Comparison of ENCODE assay signal across 31 cellular contexts in genomic region chr10:93473161-93473560, GRCh38. TPM values are rescaled to one million over a fixed set of nuclear protein-coding genes. Genes with fewer than 3 reads are reported as not detected.
DNase-seq lines count a peak whose midpoint lies in the region; ATAC-seq and TF ChIP-seq lines count a peak whose summit lies in the region.
"Had no signal": no experiment of that assay in that cellular context is flagged by ENCODE, and none has a peak within 500 bp of the region (broad histone marks: within the 10 kb centered on the region; RNA-seq: fewer than 3 reads in every experiment).

No MANE protein-coding gene starts in this region.

- no peak for ATAC-seq in lower lobe of right lung
- ATAC-seq in HG03378 (IDR thresholded peaks at IDR 0.05; ENCODE audit: unreplicated experiment) = no peak
- ATAC-seq: activated T-cell treated with anti-CD3 and anti-CD28 coated beads, Interleukin-2, amount 50 U/mL, for 72 hours; GM12878 had no signal

- H3K4me3 Mint-ChIP-seq in Calu3 (ENCODE audit: low read depth, unreplicated experiment) = peak overlapping the region; percentile 62
- H3K4me3 Mint-ChIP-seq: activated CD4-positive, alpha-beta T cell treated with anti-CD3 and anti-CD28 coated beads, Interleukin-2, amount 10 ng/mL, durations not matched to agents 24 days and 14 days; activated naive CD4-positive, alpha-beta T cell treated with anti-CD3 and anti-CD28 coated beads, Interleukin-2, amount 10 ng/mL, durations not matched to agents 7 days and 5 days; activated T-cell treated with anti-CD3 and anti-CD28 coated beads, Interleukin-2, amount 50 U/mL, for 72 hours; endodermal cell had no signal

- H3K4me3 ChIP-seq in adipocyte (ENCODE audit: low read length) (no peak overlapping the region), lower lobe of right lung (no peak overlapping the region), stomach smooth muscle (ENCODE audit: low read length in 2 of 2) (no peak overlapping the region)
- H3K4me3 ChIP-seq: BLaER1, cardiac muscle cell, GM12878, thyroid gland had no signal

- peaks cover 90% of the 10 kb centered on the region for H3K36me3 Mint-ChIP-seq in Calu3 (ENCODE audit: insufficient read depth, unreplicated experiment)
- H3K36me3 Mint-ChIP-seq: activated naive CD4-positive, alpha-beta T cell treated with anti-CD3 and anti-CD28 coated beads, Interleukin-2, amount 10 ng/mL, durations not matched to agents 7 days and 5 days had no signal

- H3K36me3 ChIP-seq in adipocyte (ENCODE audit: control insufficient read depth, insufficient read depth, low read length, severe bottlenecking) (peaks cover 22% of the 10 kb centered on the region), lower lobe of right lung (peaks cover 10% of the 10 kb centered on the region), stomach smooth muscle (ENCODE audit: control insufficient read depth in 2 of 2, insufficient read depth in 2 of 2, low read length in 2 of 2) (peaks cover 0 to 12% of the 10 kb centered on the region in 2 donors)
- H3K36me3 ChIP-seq: BLaER1, cardiac muscle cell, thyroid gland, WERI-Rb-1 had no signal

- TF ChIP-seq CTCF in Calu3 (IDR thresholded peaks at IDR 0.05; ENCODE audit: unreplicated experiment) (no peak), lower lobe of right lung (IDR thresholded peaks at IDR 0.05) (no peak)

- H3K27ac ChIP-seq in lower lobe of right lung = peak overlapping the region; percentile 56
- peak overlapping the region; percentile 46 for H3K27ac ChIP-seq in stomach smooth muscle (ENCODE audit: low read length)
- H3K27ac ChIP-seq: BLaER1, cardiac muscle cell, HL-60, WERI-Rb-1 had no signal

- H3K27me3 Mint-ChIP-seq in Calu3 (ENCODE audit: unreplicated experiment) = no peaks in the 10 kb centered on the region
- H3K27me3 Mint-ChIP-seq: activated CD4-positive, alpha-beta T cell treated with anti-CD3 and anti-CD28 coated beads, Interleukin-2, amount 10 ng/mL, durations not matched to agents 24 days and 14 days; activated naive CD4-positive, alpha-beta T cell treated with anti-CD3 and anti-CD28 coated beads, Interleukin-2, amount 10 ng/mL, durations not matched to agents 7 days and 5 days had no signal

- no peaks in the 10 kb centered on the region for H3K9me3 Mint-ChIP-seq in Calu3 (ENCODE audit: low read depth, unreplicated experiment)
- H3K9me3 Mint-ChIP-seq: activated naive CD4-positive, alpha-beta T cell treated with anti-CD3 and anti-CD28 coated beads, Interleukin-2, amount 10 ng/mL, durations not matched to agents 7 days and 5 days; endodermal cell had no signal

- intact Hi-C loops in Calu3 (cut with micrococcal nuclease; ENCODE audit: unreplicated experiment) (no loop called here), lower lobe of right lung (cut with DNase I) (no loop called here)

- H3K27me3 ChIP-seq in adipocyte (replicated peaks; ENCODE audit: control insufficient read depth, insufficient read depth, low read length) = no peaks in the 10 kb centered on the region
- H3K27me3 ChIP-seq in lower lobe of right lung (ENCODE audit: low read depth) = no peaks in the 10 kb centered on the region
- H3K27me3 ChIP-seq in stomach smooth muscle (ENCODE audit: control insufficient read depth in 1 of 2, insufficient read depth in 2 of 2, low read length in 2 of 2) = no peaks in the 10 kb centered on the region
- H3K27me3 ChIP-seq: BLaER1, cardiac muscle cell, thyroid gland had no signal

- H3K9me3 ChIP-seq in adipocyte (ENCODE audit: control insufficient read depth, low read length) = no peaks in the 10 kb centered on the region
- no peaks in the 10 kb centered on the region for H3K9me3 ChIP-seq in lower lobe of right lung
- H3K9me3 ChIP-seq in stomach smooth muscle (ENCODE audit: control insufficient read depth in 2 of 2, low read length in 2 of 2) = no peaks in the 10 kb centered on the region
- H3K9me3 ChIP-seq: BLaER1, thyroid gland had no signal

- peaks cover 59% of the 10 kb centered on the region for H3K4me1 Mint-ChIP-seq in Calu3 (ENCODE audit: low read depth, unreplicated experiment)
- H3K4me1 Mint-ChIP-seq: activated naive CD4-positive, alpha-beta T cell treated with anti-CD3 and anti-CD28 coated beads, Interleukin-2, amount 10 ng/mL, durations not matched to agents 7 days and 5 days had no signal

- DNase-seq in Calu3 (no peak), adipocyte (ENCODE audit: low read depth) (no peak), lower lobe of right lung (no peak), putamen (ENCODE audit: low spot score) (no peak), NCI-H82 treated with DMSO at 0.1 percent for 48 hours (lab: John Stamatoyannopoulos, UW; ENCODE audit: unreplicated experiment) (no peak), NCI-H1930 (lab: John Stamatoyannopoulos, UW) (no peak)
- DNase-seq: ACHN; activated CD4-positive, alpha-beta T cell treated with anti-CD3 and anti-CD28 coated beads, Interleukin-2, amount 10 ng/mL, durations not matched to agents 24 days and 14 days; activated naive CD4-positive, alpha-beta T cell treated with anti-CD3 and anti-CD28 coated beads, Interleukin-2, amount 10 ng/mL, durations not matched to agents 7 days and 5 days; activated T-cell treated with anti-CD3 and anti-CD28 coated beads, Interleukin-2, amount 50 U/mL, for 72 hours; amygdala; cortex of kidney; endodermal cell; glutamatergic neuron; NCI-H187; NCI-H2227 treated with DMSO at 0.1 percent for 48 hours; occipital lobe; retina; SHP77; stimulated activated CD4-positive, alpha-beta T cell treated with anti-CD3 and anti-CD28 coated beads, Interleukin-12 subunit alpha, Interleukin-12 subunit beta, amount 100 ng/mL, for 4 hours; stimulated activated CD4-positive, alpha-beta T cell treated with anti-CD3 and anti-CD28 coated beads, Interleukin-4, amount 100 ng/mL, for 4 hours; stimulated activated naive CD4-positive, alpha-beta T cell; T-helper 9 cell; thyroid gland; WERI-Rb-1 had no signal

- H3K4me1 ChIP-seq in adipocyte (ENCODE audit: control insufficient read depth, insufficient read depth, low read length) (peaks cover 75% of the 10 kb centered on the region), lower lobe of right lung (peaks cover 79% of the 10 kb centered on the region), stomach smooth muscle (ENCODE audit: control insufficient read depth, insufficient read depth, low read length) (peaks cover 38% of the 10 kb centered on the region)
- H3K4me1 ChIP-seq: BLaER1 had no signal

- H3K9ac ChIP-seq in adipocyte (ENCODE audit: low read length) (peak overlapping the region; percentile 13), stomach smooth muscle (ENCODE audit: low read length in 2 of 2) (no peak overlapping the region)
- H3K9ac ChIP-seq: BLaER1 had no signal

- H3K27ac Mint-ChIP-seq in Calu3 (ENCODE audit: unreplicated experiment) = peak overlapping the region; percentile 95
- H3K27ac Mint-ChIP-seq: activated CD4-positive, alpha-beta T cell treated with anti-CD3 and anti-CD28 coated beads, Interleukin-2, amount 10 ng/mL, durations not matched to agents 24 days and 14 days; activated naive CD4-positive, alpha-beta T cell treated with anti-CD3 and anti-CD28 coated beads, Interleukin-2, amount 10 ng/mL, durations not matched to agents 7 days and 5 days; activated T-cell treated with anti-CD3 and anti-CD28 coated beads, Interleukin-2, amount 50 U/mL, for 72 hours; endodermal cell had no signal

- CTCF ChIA-PET in Calu3 (lab: Charles Lee) = interaction anchor here (1.1 to 1.7 kb wide), 2 partner anchors 12 to 31 kb away, joined by 3 read pairs; no protein-coding TSS in a partner anchor

- BruUV-seq in Calu3 (replicated peaks; lab: Mats Ljungman, UMichigan) = no TSS peak

RNA-seq across cellular contexts. Expression of gene MYOF, which starts 9.0 kb away (rescaled TPM):
- total RNA-seq in Calu3 (2022) (468 and 474 TPM in 2 replicates), lower lobe of right lung (127 TPM)

RNA-seq across cellular contexts. Expression of gene CEP55, which starts 23.3 kb away (rescaled TPM):
- total RNA-seq in Calu3 (2022) (46.9 and 52.2 TPM in 2 replicates), lower lobe of right lung (1.4 TPM)

Comparison
In these comparisons a context has a peak if more than half of its experiments do, and no peak if none do; other contexts are left out.
1. RNA of gene CEP55, which starts 23.3 kb away (total RNA-seq): 46.9 to 52.2 TPM in Calu3; 1.4 TPM in lower lobe of right lung (single experiment); every median in the first group is over 10 times any median in the second.